In the genomic region with DNA sequence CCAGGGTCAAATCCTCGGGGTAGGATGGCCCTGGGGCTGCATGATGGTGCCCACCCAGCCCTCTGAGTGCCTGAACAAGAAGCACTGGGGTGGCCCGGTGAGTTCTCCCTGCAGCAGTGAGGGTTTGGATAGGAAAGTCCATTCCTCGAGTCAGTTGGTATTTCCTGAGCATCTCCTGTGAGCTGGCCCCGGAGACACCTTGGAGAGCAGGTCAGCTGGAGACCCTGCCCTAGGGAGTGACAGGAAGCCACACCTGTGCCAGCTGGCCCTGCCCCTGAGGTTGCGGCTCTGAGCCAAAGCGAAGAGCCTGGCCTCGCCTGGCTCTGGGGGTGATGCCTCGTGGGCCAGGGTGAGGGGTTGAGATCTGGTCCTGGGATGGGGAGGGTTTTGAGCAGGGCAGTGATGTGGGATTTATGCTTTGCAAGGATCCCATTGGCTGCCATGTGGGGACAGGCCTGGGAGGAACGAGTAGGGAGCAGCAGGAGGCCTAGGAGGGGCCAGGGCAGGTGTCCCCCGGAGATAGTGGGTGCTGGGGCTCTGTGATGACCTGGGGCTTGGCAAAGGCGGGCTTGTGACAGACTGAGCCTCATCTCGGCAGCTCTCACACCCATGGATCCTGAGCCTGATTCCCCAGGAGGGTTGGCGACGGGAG, we compare ENCODE assay signal across 12 cellular contexts. TPM values are rescaled to one million over a fixed set of nuclear protein-coding genes. Genes with fewer than 3 reads are reported as not detected.
DNase-seq lines count a peak whose midpoint lies in the region; ATAC-seq, FAIRE-seq and TF ChIP-seq lines count a peak whose summit lies in the region.
"Had no signal": no experiment of that assay in that cellular context is flagged by ENCODE, and none has a peak within 500 bp of the region (broad histone marks: within the 10 kb centered on the region; RNA-seq: fewer than 3 reads in every experiment).

No MANE protein-coding gene starts in this region.

- H3K4me3 ChIP-seq in CD8-positive, alpha-beta memory T cell (ENCODE audit: low read length) = peak overlapping the region; percentile 69
- H3K4me3 ChIP-seq in OCI-LY3 (ENCODE audit: low read length) (peak overlapping the region; percentile 81), colonic mucosa (no peak overlapping the region), pancreas (no peak overlapping the region)

- no peaks in the 10 kb centered on the region for H3K27me3 ChIP-seq in CD8-positive, alpha-beta memory T cell (ENCODE audit: insufficient read depth, low read length, poor library complexity, severe bottlenecking)
- peaks cover 12% of the 10 kb centered on the region for H3K27me3 ChIP-seq in OCI-LY3 (ENCODE audit: low read depth, low read length)
- no peaks in the 10 kb centered on the region for H3K27me3 ChIP-seq in colonic mucosa
- H3K27me3 ChIP-seq in pancreas = no peaks in the 10 kb centered on the region
- H3K27me3 ChIP-seq: dorsolateral prefrontal cortex had no signal

- H3K36me3 Mint-ChIP-seq in CD8-positive, alpha-beta memory T cell = peaks cover 0 to 3% (median 0%) of the 10 kb centered on the region in 3 donors

- peak overlapping the region; percentile 10 to 92 (median 88) for H3K4me3 Mint-ChIP-seq in CD8-positive, alpha-beta memory T cell

- no peaks in the 10 kb centered on the region for H3K27me3 Mint-ChIP-seq in CD8-positive, alpha-beta memory T cell

- 74 to 81% methylated on average over 14 of the region's 14 CpGs for WGBS in pancreas, 2 donors

- intact Hi-C loops in colonic mucosa (cut with DNase I) (no loop called here), pancreas (cut with DNase I) (no loop called here)

- H3K9me3 Mint-ChIP-seq in CD8-positive, alpha-beta memory T cell = no peaks in the 10 kb centered on the region

- no peak for ATAC-seq in pancreas

- H3K9ac ChIP-seq in OCI-LY3 (ENCODE audit: low read length) (peak overlapping the region; percentile 41), colonic mucosa (ENCODE audit: low read depth in 2 of 2, low read length in 2 of 2) (peak overlapping the region in 1 of 2 donors; percentile 50)

- TF ChIP-seq CTCF in OCI-LY3 (IDR thresholded peaks at IDR 0.05; ENCODE audit: low read depth, low read length) = no peak
- no peak for TF ChIP-seq CTCF in colonic mucosa (IDR thresholded peaks at IDR 0.05)
- no peak for TF ChIP-seq CTCF in pancreas (IDR thresholded peaks at IDR 0.05)

- POLR2A ChIA-PET in CD8-positive, alpha-beta memory T cell (lab: Charles Lee) = interaction anchor here (0.6 to 1.2 kb wide), 4 partner anchors 17 to 333 kb away, joined by 3 read pairs; a partner anchor contains a TSS

- peak overlapping the region; percentile 99 for H3K4me2 ChIP-seq in OCI-LY3 (ENCODE audit: low read length)

- H3K79me2 ChIP-seq in OCI-LY3 (ENCODE audit: low read length) = peaks cover 8% of the 10 kb centered on the region

- peak overlapping the region; percentile 33 for H3K27ac ChIP-seq in CD8-positive, alpha-beta memory T cell (ENCODE audit: low read depth, low read length)
- peak overlapping the region; percentile 61 for H3K27ac ChIP-seq in OCI-LY3 (ENCODE audit: low read length)
- H3K27ac ChIP-seq in colonic mucosa = no peak overlapping the region
- H3K27ac ChIP-seq in pancreas = peak overlapping the region; percentile 23 to 67 (median 47)

- H3K27ac Mint-ChIP-seq in CD8-positive, alpha-beta memory T cell = peak overlapping the region; percentile 87 to 99 (median 90)

- H3K9me3 ChIP-seq in CD8-positive, alpha-beta memory T cell (ENCODE audit: low read length) = no peaks in the 10 kb centered on the region
- H3K9me3 ChIP-seq in OCI-LY3 (ENCODE audit: insufficient read depth, low read length) (no peaks in the 10 kb centered on the region), colonic mucosa (no peaks in the 10 kb centered on the region), pancreas (no peaks in the 10 kb centered on the region)

- no peak overlapping the region for H2AFZ ChIP-seq in OCI-LY3 (ENCODE audit: low read depth, low read length)

- CTCF ChIA-PET in CD8-positive, alpha-beta memory T cell (lab: Charles Lee) = interaction anchor here (1.3 kb wide), 1 partner anchor 148 kb away, joined by 4 read pairs; no protein-coding TSS in a partner anchor

- peak in 1 of 5 donors; percentile 12 for DNase-seq in CD8-positive, alpha-beta memory T cell
- DNase-seq in colonic mucosa (peak; percentile 40), pancreas (no peak), NCI-H1105 treated with DMSO at 0.1 percent for 48 hours (lab: John Stamatoyannopoulos, UW) (no peak), NCI-H510A treated with DMSO at 0.1 percent for 48 hours (lab: John Stamatoyannopoulos, UW) (no peak), OCI-M1 (lab: John Stamatoyannopoulos, UW) (no peak)
- no peak for DNase-seq in stimulated activated CD4-positive, alpha-beta T cell treated with anti-CD3 and anti-CD28 coated beads, Interleukin-4, amount 100 ng/mL, for 1 hour
- DNase-seq: dorsolateral prefrontal cortex, head of caudate nucleus, mesendoderm, T1000 had no signal

- no peaks in the 10 kb centered on the region for H3K36me3 ChIP-seq in CD8-positive, alpha-beta memory T cell (ENCODE audit: insufficient read depth, low read length)
- H3K36me3 ChIP-seq in OCI-LY3 (replicated peaks; ENCODE audit: low read depth, low read length) = no peaks in the 10 kb centered on the region
- H3K36me3 ChIP-seq in colonic mucosa = no peaks in the 10 kb centered on the region
- no peaks in the 10 kb centered on the region for H3K36me3 ChIP-seq in pancreas

- peaks cover 32% of the 10 kb centered on the region for H3K4me1 ChIP-seq in CD8-positive, alpha-beta memory T cell (ENCODE audit: insufficient read depth, low read length)
- H3K4me1 ChIP-seq in OCI-LY3 (ENCODE audit: low read length) (peaks cover 31% of the 10 kb centered on the region), colonic mucosa (peaks cover 14% of the 10 kb centered on the region), pancreas (peaks cover 0 to 7% (median 0%) of the 10 kb centered on the region in 3 donors)

- no peak for FAIRE-seq in pancreas (lab: Jason Lieb, UNC)

- peaks cover 26 to 39% (median 28%) of the 10 kb centered on the region in 3 donors for H3K4me1 Mint-ChIP-seq in CD8-positive, alpha-beta memory T cell

- peaks cover 48% of the 10 kb centered on the region for H4K20me1 ChIP-seq in OCI-LY3 (ENCODE audit: insufficient read depth, low read length)

RNA-seq across cellular contexts. Expression of a gene that starts 16.0 kb away (rescaled TPM):
- total RNA-seq in CD8-positive, alpha-beta memory T cell = 1 to 10 TPM; 6.7 to 7.1 TPM
- polyA plus RNA-seq in CD8-positive, alpha-beta memory T cell = 1.3 TPM
- total RNA-seq in colonic mucosa (10 to 100 TPM in 1 of 2 donors, 1 to 10 TPM in 1; 7.6 to 10.3 TPM), pancreas (1 to 10 TPM; 5.2 to 8.1 (median 6.5) TPM)
- 10 to 100 TPM; 12.4 to 18.1 TPM for polyA plus RNA-seq in pancreas

Comparison
In these comparisons a context has a peak if more than half of its experiments do, and no peak if none do; other contexts are left out.
1. H3K4me3 ChIP-seq: peak in CD8-positive, alpha-beta memory T cell (single experiment) and OCI-LY3 (single experiment); none in colonic mucosa (single experiment) and pancreas (0 of 4).